Comparison of ENCODE assay signal across 24 cellular contexts in the genomic region with DNA sequence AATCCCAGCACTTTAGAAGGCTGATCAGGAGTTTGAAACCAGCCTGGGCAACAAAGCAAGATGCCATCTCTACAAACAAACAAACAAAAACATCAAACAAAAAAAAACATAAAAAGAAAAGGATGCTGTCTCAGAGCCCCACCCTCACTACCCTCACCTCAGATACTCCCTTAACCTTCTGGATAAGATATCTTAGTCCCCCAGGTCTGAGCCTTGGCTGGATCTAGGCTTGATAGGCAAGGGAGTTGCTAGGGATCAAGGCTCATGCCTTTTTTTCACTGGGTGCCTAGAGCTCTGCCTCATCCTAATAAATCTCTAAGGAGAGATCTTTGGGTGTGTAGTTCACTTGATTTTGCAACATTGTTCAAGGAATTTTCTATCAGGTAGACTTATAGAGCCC. TPM values are rescaled to one million over a fixed set of nuclear protein-coding genes. Genes with fewer than 3 reads are reported as not detected.
"Had no signal": no experiment of that assay in that cellular context is flagged by ENCODE, and none has a peak within 500 bp of the region (broad histone marks: within the 10 kb centered on the region; RNA-seq: fewer than 3 reads in every experiment).

No MANE protein-coding gene starts in this region.

- H3K4me1 Mint-ChIP-seq: mesothelial cell of epicardium, nephron had no signal

- H3K27me3 Mint-ChIP-seq: dendritic cell treated with granulocyte-macrophage colony-stimulating factor and Interleukin-4, amounts not matched to agents 40 ng/mL and 50 ng/mL, for 4 days had no signal

- H3K9me3 ChIP-seq: body of pancreas, pancreas, stomach, transverse colon, vagina had no signal

- H3K4me1 ChIP-seq: pancreas had no signal

- DNase-seq: activated CD4-positive, alpha-beta T cell treated with anti-CD3 and anti-CD28 coated beads for 4 hours; activated CD4-positive, alpha-beta T cell treated with anti-CD3 and anti-CD28 coated beads, Interleukin-2, amount 50 U/mL, for 48 hours; activated CD4-positive, CD25-positive, alpha-beta regulatory T cell; activated CD8-positive, alpha-beta memory T cell treated with anti-CD3 and anti-CD28 coated beads, Interleukin-2, amount 50 U/mL, for 48 hours; activated gamma-delta T cell; body of pancreas; effector CD4-positive, alpha-beta T cell; foreskin keratinocyte; pancreas; right cardiac atrium; stimulated activated CD4-positive, alpha-beta T cell treated with anti-CD3 and anti-CD28 coated beads, Interleukin-12 subunit alpha, Interleukin-12 subunit beta, amount 100 ng/mL, for 4 hours; stimulated activated CD4-positive, alpha-beta T cell treated with anti-CD3 and anti-CD28 coated beads, Interleukin-4, amount 100 ng/mL, for 4 hours; stomach; T1000; transverse colon had no signal

- H3K4me3 Mint-ChIP-seq: activated T-helper 1 cell treated with anti-CD3 and anti-CD28 coated beads, Interleukin-12 subunit alpha, Interleukin-12 subunit beta, Interleukin-2, Interleukin-4 antibody, amounts not matched to agents 30 ng/mL and 10 ng/mL and 1 ng/mL, durations not matched to agents 14 hours and 24 hours and 36 hours; dendritic cell treated with granulocyte-macrophage colony-stimulating factor and Interleukin-4, amounts not matched to agents 40 ng/mL and 50 ng/mL, for 4 days; mesothelial cell of epicardium; nephron had no signal

- H3K4me3 ChIP-seq: body of pancreas, lung, pancreas, stomach, transverse colon, vagina had no signal

- H3K27ac ChIP-seq: body of pancreas, foreskin keratinocyte, pancreas, stomach, transverse colon, vagina had no signal

- H3K27me3 ChIP-seq: body of pancreas, foreskin keratinocyte, pancreas, stomach, transverse colon, vagina had no signal

- ATAC-seq: body of pancreas, foreskin keratinocyte, left lobe of liver, pancreas, right cardiac atrium had no signal

- H3K27ac Mint-ChIP-seq: activated T-helper 1 cell treated with anti-CD3 and anti-CD28 coated beads, Interleukin-12 subunit alpha, Interleukin-12 subunit beta, Interleukin-2, Interleukin-4 antibody, amounts not matched to agents 30 ng/mL and 10 ng/mL and 1 ng/mL, durations not matched to agents 14 hours and 24 hours and 36 hours; dendritic cell treated with granulocyte-macrophage colony-stimulating factor and Interleukin-4, amounts not matched to agents 40 ng/mL and 50 ng/mL, for 4 days; mesothelial cell of epicardium; nephron had no signal

- H3K9me3 Mint-ChIP-seq: activated T-helper 1 cell treated with anti-CD3 and anti-CD28 coated beads, Interleukin-12 subunit alpha, Interleukin-12 subunit beta, Interleukin-2, Interleukin-4 antibody, amounts not matched to agents 30 ng/mL and 10 ng/mL and 1 ng/mL, durations not matched to agents 14 hours and 24 hours and 36 hours had no signal

RNA-seq across cellular contexts. Expression of gene LCK, which starts 48.3 kb away (rescaled TPM):
- total RNA-seq: temporal lobe had no signal

RNA-seq across cellular contexts. Expression of gene FAM167B, which starts 52.3 kb away (rescaled TPM):
- total RNA-seq: kidney epithelial cell had no signal
